Comparison of ENCODE assay signal across 1 cellular context in the genomic region with DNA sequence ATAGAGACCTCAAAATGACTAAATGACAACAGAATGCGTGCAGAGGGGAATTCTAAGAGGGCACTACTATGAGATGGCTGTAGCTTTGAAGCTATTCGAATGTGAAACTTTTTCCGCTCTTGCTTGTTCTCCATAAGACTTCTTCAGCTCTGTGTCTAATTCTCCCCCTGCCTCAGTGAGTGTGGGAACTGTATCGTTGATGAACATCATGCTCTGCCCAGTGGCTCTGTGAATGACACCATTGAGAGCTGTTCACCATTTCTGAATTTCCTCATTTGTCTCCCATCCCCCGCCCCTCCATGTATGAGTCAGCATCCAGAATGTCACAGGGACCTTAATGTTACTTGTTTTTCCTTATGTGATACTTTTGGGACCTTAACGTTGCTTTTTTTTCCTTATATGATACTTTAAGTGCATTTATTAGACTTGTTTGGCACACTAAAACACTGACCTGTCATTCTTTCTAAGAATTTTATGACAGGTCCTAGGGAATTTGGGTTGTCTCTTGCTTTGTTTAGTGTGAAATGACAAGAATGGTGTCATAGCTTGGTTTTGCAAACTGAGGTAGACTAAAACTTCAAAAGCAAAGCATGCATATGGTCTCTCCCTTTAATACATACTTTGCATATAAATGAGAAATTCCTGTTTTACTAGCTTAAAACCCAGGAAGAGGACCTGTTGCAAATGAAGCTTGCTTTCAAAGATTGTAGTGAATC.
TF ChIP-seq lines count a peak whose summit lies in the region.

No MANE protein-coding gene starts in this region.

TF ChIP-seq in SK-N-SH, 30 proteins besides CTCF, POLR2A, EP300 and RAD21 (continued from another document):
- TF ChIP-seq, protein P1, sequence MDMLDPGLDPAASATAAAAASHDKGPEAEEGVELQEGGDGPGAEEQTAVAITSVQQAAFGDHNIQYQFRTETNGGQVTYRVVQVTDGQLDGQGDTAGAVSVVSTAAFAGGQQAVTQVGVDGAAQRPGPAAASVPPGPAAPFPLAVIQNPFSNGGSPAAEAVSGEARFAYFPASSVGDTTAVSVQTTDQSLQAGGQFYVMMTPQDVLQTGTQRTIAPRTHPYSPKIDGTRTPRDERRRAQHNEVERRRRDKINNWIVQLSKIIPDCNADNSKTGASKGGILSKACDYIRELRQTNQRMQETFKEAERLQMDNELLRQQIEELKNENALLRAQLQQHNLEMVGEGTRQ (IDR thresholded peaks at IDR 0.05; ENCODE audit: borderline replicate concordance, low read depth, low read length) = no peak
- TF ChIP-seq CHD2 (IDR thresholded peaks at IDR 0.05; ENCODE audit: low read length, partially characterized antibody) = no peak
- TF ChIP-seq GABPA (IDR thresholded peaks at IDR 0.05; ENCODE audit: low read depth) = no peak
- peak; percentile 16; the same call in 1 of the 2 replicates for TF ChIP-seq TCF12 (IDR thresholded peaks at IDR 0.05)
